ENCODE assay signal across 1 cellular context in the genomic region with DNA sequence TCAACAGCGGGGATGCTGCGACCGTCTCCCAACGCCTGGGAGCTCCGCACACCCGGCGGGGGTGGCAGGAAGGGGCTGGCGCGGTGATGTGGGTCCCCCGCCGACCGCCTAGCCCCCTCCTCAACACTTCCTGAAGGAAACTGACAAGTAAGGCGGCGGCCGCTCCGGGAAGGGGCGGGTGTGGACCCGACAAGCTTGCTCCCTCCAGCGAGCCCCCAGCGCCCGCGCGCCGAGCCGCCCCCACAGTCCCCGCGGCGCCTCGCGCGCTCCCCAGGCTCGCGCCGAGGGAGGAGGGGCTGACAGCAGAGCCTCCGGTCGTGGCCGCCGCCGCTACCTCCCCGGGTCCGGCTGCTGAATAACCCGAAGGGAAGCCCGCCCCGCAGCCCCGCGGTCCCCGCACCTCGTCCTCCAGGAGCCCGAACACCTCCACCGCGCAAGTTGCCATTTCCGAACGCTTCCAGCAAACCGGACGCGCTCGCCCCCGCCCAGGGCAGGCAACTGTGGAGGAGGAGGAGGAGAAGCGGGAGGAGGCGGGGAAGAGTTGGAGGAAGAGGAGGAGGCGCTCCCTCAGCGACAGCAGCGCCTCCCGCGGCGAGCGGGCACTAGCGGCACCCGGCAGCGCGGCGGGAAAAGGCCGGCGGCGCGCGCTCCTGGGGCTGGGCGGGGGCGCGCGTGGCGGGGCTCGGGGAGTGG.
TF ChIP-seq lines count a peak whose summit lies in the region.

NEDD4 (minus strand) TSS at position 502 of the 693 bp plus-strand sequence; CDS start at position 445, 57 bp downstream.

TF ChIP-seq in SK-N-SH, 30 proteins besides CTCF, POLR2A, EP300 and RAD21 (continued from another document):
- TF ChIP-seq, protein P1, sequence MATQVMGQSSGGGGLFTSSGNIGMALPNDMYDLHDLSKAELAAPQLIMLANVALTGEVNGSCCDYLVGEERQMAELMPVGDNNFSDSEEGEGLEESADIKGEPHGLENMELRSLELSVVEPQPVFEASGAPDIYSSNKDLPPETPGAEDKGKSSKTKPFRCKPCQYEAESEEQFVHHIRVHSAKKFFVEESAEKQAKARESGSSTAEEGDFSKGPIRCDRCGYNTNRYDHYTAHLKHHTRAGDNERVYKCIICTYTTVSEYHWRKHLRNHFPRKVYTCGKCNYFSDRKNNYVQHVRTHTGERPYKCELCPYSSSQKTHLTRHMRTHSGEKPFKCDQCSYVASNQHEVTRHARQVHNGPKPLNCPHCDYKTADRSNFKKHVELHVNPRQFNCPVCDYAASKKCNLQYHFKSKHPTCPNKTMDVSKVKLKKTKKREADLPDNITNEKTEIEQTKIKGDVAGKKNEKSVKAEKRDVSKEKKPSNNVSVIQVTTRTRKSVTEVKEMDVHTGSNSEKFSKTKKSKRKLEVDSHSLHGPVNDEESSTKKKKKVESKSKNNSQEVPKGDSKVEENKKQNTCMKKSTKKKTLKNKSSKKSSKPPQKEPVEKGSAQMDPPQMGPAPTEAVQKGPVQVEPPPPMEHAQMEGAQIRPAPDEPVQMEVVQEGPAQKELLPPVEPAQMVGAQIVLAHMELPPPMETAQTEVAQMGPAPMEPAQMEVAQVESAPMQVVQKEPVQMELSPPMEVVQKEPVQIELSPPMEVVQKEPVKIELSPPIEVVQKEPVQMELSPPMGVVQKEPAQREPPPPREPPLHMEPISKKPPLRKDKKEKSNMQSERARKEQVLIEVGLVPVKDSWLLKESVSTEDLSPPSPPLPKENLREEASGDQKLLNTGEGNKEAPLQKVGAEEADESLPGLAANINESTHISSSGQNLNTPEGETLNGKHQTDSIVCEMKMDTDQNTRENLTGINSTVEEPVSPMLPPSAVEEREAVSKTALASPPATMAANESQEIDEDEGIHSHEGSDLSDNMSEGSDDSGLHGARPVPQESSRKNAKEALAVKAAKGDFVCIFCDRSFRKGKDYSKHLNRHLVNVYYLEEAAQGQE (IDR thresholded peaks at IDR 0.05; ENCODE audit: low read depth, low read length) = no peak; the same call in 1 of the 2 replicates
- peak; percentile 42; the same call in 1 of the 2 replicates for TF ChIP-seq POLR2AphosphoS5 (IDR thresholded peaks at IDR 0.05; ENCODE audit: low read depth, low read length)
- peak; percentile 23; the same call in 1 of the 2 replicates for TF ChIP-seq SIN3A (IDR thresholded peaks at IDR 0.05; ENCODE audit: borderline replicate concordance, low read depth, low read length)
- peak; percentile 14; the same call in 1 of the 2 replicates for TF ChIP-seq GABPA (IDR thresholded peaks at IDR 0.05; ENCODE audit: low read depth)
- TF ChIP-seq TAF1 (IDR thresholded peaks at IDR 0.05; ENCODE audit: borderline replicate concordance, low read depth, low read length) = 0 out of 2 replicates have a peak, but pooled peaks have one; percentile 28
- no peak for TF ChIP-seq ELF1 (IDR thresholded peaks at IDR 0.05)
- 0 out of 2 replicates have a peak, but pooled peaks have one; percentile 5 for TF ChIP-seq SMC3 (IDR thresholded peaks at IDR 0.05; ENCODE audit: low read depth, low read length)
